19 cellular contexts compared by ENCODE assay signal in the genomic region with DNA sequence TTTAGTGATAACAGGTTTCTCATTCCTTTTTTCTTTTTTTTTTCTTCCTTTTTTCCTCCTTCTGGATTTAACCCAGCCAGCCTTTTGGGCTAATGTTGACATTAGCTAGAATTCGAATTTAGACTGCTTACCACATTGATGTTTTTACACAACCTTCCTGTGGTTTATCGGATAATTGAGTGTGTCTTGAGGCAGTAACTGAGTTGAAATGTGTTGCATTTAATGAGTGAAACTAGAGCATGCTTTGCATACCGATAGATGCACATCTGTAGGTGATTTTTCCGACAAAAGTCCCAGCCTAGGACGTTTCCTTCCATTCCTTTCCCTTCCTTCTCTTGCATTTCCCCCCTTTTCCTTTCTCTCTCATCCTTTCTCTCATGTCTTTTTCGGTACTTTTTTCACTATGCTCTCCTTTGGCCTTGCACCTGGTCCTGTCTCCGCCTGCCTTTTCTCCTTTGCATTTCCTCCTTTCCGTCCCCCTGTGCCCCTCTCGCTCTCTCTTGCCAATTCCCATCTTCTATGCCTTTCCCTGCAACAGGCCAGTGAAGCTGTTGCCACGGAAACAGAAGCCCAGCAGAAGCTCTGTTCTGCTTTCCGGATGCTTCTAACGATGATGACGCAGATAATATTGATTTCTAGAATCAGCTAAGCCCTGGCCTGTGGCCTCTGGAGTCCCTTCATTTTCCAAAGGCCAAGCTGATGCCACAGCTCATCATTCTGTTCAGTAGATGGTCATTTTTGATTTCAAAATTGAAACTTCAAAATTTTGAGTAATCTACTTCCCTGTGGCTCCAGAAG. TPM values are rescaled to one million over a fixed set of nuclear protein-coding genes. Genes with fewer than 3 reads are reported as not detected.
DNase-seq lines count a peak whose midpoint lies in the region; ATAC-seq, FAIRE-seq and TF ChIP-seq lines count a peak whose summit lies in the region.
"Had no signal": no experiment of that assay in that cellular context is flagged by ENCODE, and none has a peak within 500 bp of the region (broad histone marks: within the 10 kb centered on the region; RNA-seq: fewer than 3 reads in every experiment).

No MANE protein-coding gene starts in this region.

- no peak overlapping the region for H3K4me3 Mint-ChIP-seq in GM23338
- H3K4me3 Mint-ChIP-seq in endodermal cell: no peak overlapping the region
- H3K4me3 Mint-ChIP-seq: effector memory CD8-positive, alpha-beta T cell; T-helper 17 cell had no signal

- no peaks in the 10 kb centered on the region for H4K20me1 ChIP-seq in GM23338 (replicated peaks; ENCODE audit: insufficient read depth)

- H3F3A ChIP-seq in GM23338 (replicated peaks; ENCODE audit: low read depth): no peaks in the 10 kb centered on the region

- no peak overlapping the region for H3K9ac ChIP-seq in endodermal cell (ENCODE audit: extremely low read depth, low read length, poor library complexity, severe bottlenecking)

- H2AFZ ChIP-seq in GM23338: no peak overlapping the region

- H3K27ac ChIP-seq in GM23338 (ENCODE audit: low read depth): peak overlapping the region; percentile 11
- peak overlapping the region; percentile 5 for H3K27ac ChIP-seq in endodermal cell (ENCODE audit: low read depth, low read length)
- no peak overlapping the region for H3K27ac ChIP-seq in small intestine (ENCODE audit: low read depth in 1 of 2, low read length in 1 of 2)

- H3K4me1 ChIP-seq in GM23338 (ENCODE audit: insufficient read depth) (peaks cover 50% of the 10 kb centered on the region), endodermal cell (ENCODE audit: control insufficient read depth, insufficient read depth, low read length) (peaks cover 7% of the 10 kb centered on the region), small intestine (ENCODE audit: control insufficient read depth in 2 of 2, insufficient read depth in 1 of 2, low read depth in 1 of 2, low read length in 1 of 2) (peaks cover 0 to 6% of the 10 kb centered on the region in 2 donors)
- H3K4me1 ChIP-seq: breast epithelium, HAP-1 had no signal

- H3K4me2 ChIP-seq in GM23338: peak overlapping the region; percentile 45; the same call in 1 of the 2 replicates

- H3K36me3 ChIP-seq in GM23338 (ENCODE audit: insufficient read depth) (no peaks in the 10 kb centered on the region), endodermal cell (ENCODE audit: control insufficient read depth, insufficient read depth, low read length) (no peaks in the 10 kb centered on the region), small intestine (ENCODE audit: control insufficient read depth in 2 of 2, insufficient read depth in 2 of 2, low read length in 2 of 2) (no peaks in the 10 kb centered on the region)
- H3K36me3 ChIP-seq: breast epithelium, HAP-1 had no signal

- no peaks in the 10 kb centered on the region for H3K9me3 ChIP-seq in endodermal cell (ENCODE audit: control insufficient read depth, low read length)
- no peaks in the 10 kb centered on the region for H3K9me3 ChIP-seq in small intestine (ENCODE audit: control insufficient read depth, low read depth)
- H3K9me3 ChIP-seq: breast epithelium, HAP-1 had no signal

- DNase-seq in GM23338 (ENCODE audit: low spot score): peak; percentile 46
- DNase-seq in SHP77 treated with DMSO at 0.1 percent for 48 hours (lab: John Stamatoyannopoulos, UW): peak; percentile 80
- DNase-seq in endodermal cell: no peak
- DNase-seq in retina: peak; percentile 77
- DNase-seq in small intestine: no peak
- DNase-seq: activated CD8-positive, alpha-beta memory T cell treated with anti-CD3 and anti-CD28 coated beads, Interleukin-2, amount 50 U/mL, for 48 hours; activated naive CD4-positive, alpha-beta T cell treated with Interleukin-2 at 50 U/mL for 16 hours; DMS153; effector memory CD8-positive, alpha-beta T cell; NCI-H146; stimulated activated CD4-positive, alpha-beta T cell treated with anti-CD3 and anti-CD28 coated beads, Interleukin-4, amount 100 ng/mL, for 4 hours; T-helper 17 cell had no signal

- no peak for FAIRE-seq in small intestine (lab: Jason Lieb, UNC)

- H3K27me3 Mint-ChIP-seq in GM23338 (ENCODE audit: insufficient read depth, low read depth, poor library complexity) (peaks cover 11% of the 10 kb centered on the region), endodermal cell (ENCODE audit: insufficient read depth) (peaks cover 76% of the 10 kb centered on the region)
- H3K27me3 Mint-ChIP-seq: effector memory CD8-positive, alpha-beta T cell; IgD-negative memory B cell; T-helper 17 cell had no signal

- peaks cover 4% of the 10 kb centered on the region; the same call in 1 of the 2 replicates for H3K79me2 ChIP-seq in GM23338 (replicated peaks; ENCODE audit: insufficient read depth)

- no peak overlapping the region for H3K4me3 ChIP-seq in GM23338
- no peak overlapping the region for H3K4me3 ChIP-seq in endodermal cell (ENCODE audit: low read length)
- no peak overlapping the region for H3K4me3 ChIP-seq in small intestine (ENCODE audit: low read depth in 1 of 2, low read length in 2 of 2)
- H3K4me3 ChIP-seq: breast epithelium, HAP-1, lung had no signal

- TF ChIP-seq CTCF in GM23338 (conservative IDR thresholded peaks at IDR 0.05; ENCODE audit: low read depth in 2 of 2): no peak
- no peak for TF ChIP-seq CTCF in endodermal cell (conservative IDR thresholded peaks at IDR 0.05)

- ATAC-seq in GM23338: no peak
- no peak for ATAC-seq in HG03108 (IDR thresholded peaks at IDR 0.05; ENCODE audit: unreplicated experiment)
- ATAC-seq in HG02610 (IDR thresholded peaks at IDR 0.05; ENCODE audit: unreplicated experiment): no peak
- ATAC-seq: activated CD4-positive, CD25-positive, alpha-beta regulatory T cell treated with anti-CD3 and anti-CD28 coated beads, Interleukin-2, amount 50 U/mL, for 24 hours; effector memory CD8-positive, alpha-beta T cell; T-helper 17 cell had no signal

- H3K36me3 Mint-ChIP-seq in GM23338 (ENCODE audit: low read depth) (no peaks in the 10 kb centered on the region), endodermal cell (ENCODE audit: low read depth) (no peaks in the 10 kb centered on the region)

- H3K9me2 ChIP-seq in GM23338 (ENCODE audit: insufficient read depth): no peaks in the 10 kb centered on the region

- H3K9me3 Mint-ChIP-seq in GM23338: no peaks in the 10 kb centered on the region
- no peaks in the 10 kb centered on the region for H3K9me3 Mint-ChIP-seq in endodermal cell
- H3K9me3 Mint-ChIP-seq: effector memory CD8-positive, alpha-beta T cell; IgD-negative memory B cell had no signal

- H3K4me1 Mint-ChIP-seq in GM23338 (peaks cover 57% of the 10 kb centered on the region), endodermal cell (peaks cover 6% of the 10 kb centered on the region)

- H3K27me3 ChIP-seq in GM23338 (ENCODE audit: insufficient read depth): no peaks in the 10 kb centered on the region
- peaks cover 30% of the 10 kb centered on the region for H3K27me3 ChIP-seq in endodermal cell (ENCODE audit: control insufficient read depth, insufficient read depth, low read length, poor library complexity, severe bottlenecking)
- H3K27me3 ChIP-seq in small intestine (ENCODE audit: control insufficient read depth in 2 of 2, insufficient read depth in 2 of 2, low read length in 2 of 2): no peaks in the 10 kb centered on the region
- H3K27me3 ChIP-seq: breast epithelium had no signal

- 79 to 85% methylated on average over 13 of the region's 13 CpGs for WGBS in endodermal cell (ENCODE audit: insufficient coverage in 1 of 2, insufficient read length in 1 of 2), 2 experiments
- WGBS in small intestine, 3 donors: 82 to 86% (median 84%) methylated on average over 13 of the region's 13 CpGs

- H3K27ac Mint-ChIP-seq in GM23338 (peak overlapping the region; percentile 2), endodermal cell (no peak overlapping the region)
- H3K27ac Mint-ChIP-seq: effector memory CD8-positive, alpha-beta T cell; IgD-negative memory B cell; T-helper 17 cell had no signal

TF ChIP-seq in GM23338, 12 proteins besides CTCF, POLR2A, EP300 and RAD21 (continues in another document):
- TF ChIP-seq EZH2phosphoT487 (IDR thresholded peaks at IDR 0.05; ENCODE audit: unreplicated experiment) (no peak), POLR2AphosphoS5 (IDR thresholded peaks at IDR 0.05; ENCODE audit: low read depth) (no peak), ZNF331 (CRISPR knock-in tag; IDR thresholded peaks at IDR 0.05; ENCODE audit: low read depth) (no peak), ETS1 (IDR thresholded peaks at IDR 0.05) (no peak)

RNA-seq across cellular contexts. Expression of gene WDR25, which starts 23.0 kb away (rescaled TPM):
- 13.1 and 15.9 TPM in 2 replicates for total RNA-seq in GM23338 (2014; rRNA removed; shearing (Covaris generic))
- polyA plus RNA-seq in GM23338 (2016; fragmentation: Nextera tagmentation; extraction: Ambion mirVana) (7.8 and 8.5 TPM in 2 replicates), small intestine (1 to 10 TPM; 3.4 to 6.7 (median 4.3) TPM)
- total RNA-seq in endodermal cell: 1 to 10 TPM; 5.8 to 8.0 TPM
- polyA plus RNA-seq in endodermal cell (2013, experiment 1 of 2): 6.9 TPM
- 7.5 TPM for polyA plus RNA-seq in endodermal cell (2013, experiment 2 of 2)

Comparison
In these comparisons a context has a peak if more than half of its experiments do, and no peak if none do; other contexts are left out.
1. DNase-seq: peak in GM23338 (single experiment), SHP77 treated with DMSO at 0.1 percent for 48 hours (single experiment) and retina (single experiment); none in endodermal cell (single experiment) and small intestine (single experiment).
2. H3K27ac ChIP-seq: peak in GM23338 (single experiment) and endodermal cell (single experiment); none in small intestine (0 of 2).